In the genomic region with DNA sequence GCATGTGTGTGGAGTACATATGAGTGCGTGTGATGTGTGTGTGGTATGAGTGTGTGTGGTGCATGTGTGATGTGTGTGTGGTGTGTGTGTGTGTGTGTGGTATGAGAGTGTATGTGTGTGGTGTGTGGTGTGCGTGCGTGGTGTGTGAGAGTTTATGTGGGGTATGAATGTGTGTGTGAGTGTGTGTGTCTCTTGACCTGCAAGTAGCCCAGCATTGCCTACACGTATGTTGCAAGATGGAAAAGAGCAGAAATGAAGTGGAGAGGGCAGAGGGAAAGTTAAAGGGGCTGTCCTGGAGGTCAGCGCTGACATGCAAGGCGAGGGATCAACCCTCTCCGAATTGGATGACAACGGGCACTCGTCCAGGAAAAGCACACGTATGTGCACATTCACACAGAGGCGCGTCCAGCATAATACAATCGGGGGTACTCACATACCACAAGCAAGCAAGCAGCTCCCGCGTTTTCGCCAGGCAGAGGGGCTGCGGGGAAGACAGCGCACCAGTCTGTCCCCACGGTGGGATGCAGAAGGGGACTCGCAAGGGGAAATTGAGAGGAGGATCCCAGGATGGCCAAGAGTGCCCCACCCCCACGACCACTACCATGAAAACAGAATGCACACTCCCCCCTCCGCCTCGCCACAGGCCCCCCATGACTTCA, we compare ENCODE assay signal across 26 cellular contexts.
"Had no signal": no experiment of that assay in that cellular context is flagged by ENCODE, and none has a peak within 500 bp of the region (broad histone marks: within the 10 kb centered on the region; RNA-seq: fewer than 3 reads in every experiment).

No MANE protein-coding gene starts in this region.

- H3K27ac ChIP-seq: brain microvascular endothelial cell, cardiac muscle cell, Peyer's patch, RWPE1, SJCRH30 had no signal

- H3K4me3 ChIP-seq: cardiac muscle cell, Peyer's patch, SJCRH30 had no signal

- H3K36me3 Mint-ChIP-seq: activated CD4-positive, alpha-beta memory T cell treated with anti-CD3 and anti-CD28 coated beads for 36 hours; activated naive CD8-positive, alpha-beta T cell had no signal

- H3K9me3 Mint-ChIP-seq: activated B cell treated with CpG ODN at 0.5 μM for 24 hours; activated CD4-positive, alpha-beta memory T cell treated with anti-CD3 and anti-CD28 coated beads for 36 hours; activated CD4-positive, alpha-beta T cell treated with anti-CD3 and anti-CD28 coated beads, Interleukin-2, amount 10 ng/mL, durations not matched to agents 7 days and 5 days; activated naive CD4-positive, alpha-beta T cell treated with anti-CD3 and anti-CD28 coated beads for 36 hours; activated T-helper 17 cell treated with anti-CD3 and anti-CD28 coated beads, Interleukin-2, amount 50 U/mL, for 72 hours; T-helper 1 cell treated with Interleukin-12 subunit alpha and Interleukin-12 subunit beta and Interleukin-4 antibody, amounts not matched to agents 30 μg/mL and 1 μg/mL, for 36 hours had no signal

- ATAC-seq: activated T-helper 17 cell treated with anti-CD3 and anti-CD28 coated beads, Interleukin-2, amount 50 U/mL, for 72 hours; SK-N-SH treated with all-trans-retinoic acid at 6 μM for 48 hours had no signal

- H3K27ac Mint-ChIP-seq: activated B cell treated with CpG ODN at 0.5 μM for 24 hours; activated CD4-positive, alpha-beta memory T cell treated with anti-CD3 and anti-CD28 coated beads for 36 hours; activated CD4-positive, alpha-beta T cell treated with anti-CD3 and anti-CD28 coated beads, Interleukin-2, amount 10 ng/mL, durations not matched to agents 7 days and 5 days; activated naive CD4-positive, alpha-beta T cell treated with anti-CD3 and anti-CD28 coated beads for 36 hours; activated naive CD8-positive, alpha-beta T cell; activated T-helper 17 cell treated with anti-CD3 and anti-CD28 coated beads, Interleukin-2, amount 50 U/mL, for 72 hours; T-helper 1 cell treated with Interleukin-12 subunit alpha and Interleukin-12 subunit beta and Interleukin-4 antibody, amounts not matched to agents 30 μg/mL and 1 μg/mL, for 36 hours had no signal

- H3K4me3 Mint-ChIP-seq: activated B cell treated with CpG ODN at 0.5 μM for 24 hours; activated CD4-positive, alpha-beta memory T cell treated with anti-CD3 and anti-CD28 coated beads for 36 hours; activated CD4-positive, alpha-beta T cell treated with anti-CD3 and anti-CD28 coated beads, Interleukin-2, amount 10 ng/mL, durations not matched to agents 7 days and 5 days; activated naive CD4-positive, alpha-beta T cell treated with anti-CD3 and anti-CD28 coated beads for 36 hours; activated naive CD8-positive, alpha-beta T cell; activated T-helper 17 cell treated with anti-CD3 and anti-CD28 coated beads, Interleukin-2, amount 50 U/mL, for 72 hours; T-helper 1 cell treated with Interleukin-12 subunit alpha and Interleukin-12 subunit beta and Interleukin-4 antibody, amounts not matched to agents 30 μg/mL and 1 μg/mL, for 36 hours had no signal

- H3K36me3 ChIP-seq: brain microvascular endothelial cell, cardiac muscle cell, Peyer's patch, SJCRH30 had no signal

- H3K4me1 Mint-ChIP-seq: activated B cell treated with CpG ODN at 0.5 μM for 24 hours; activated CD4-positive, alpha-beta T cell treated with anti-CD3 and anti-CD28 coated beads, Interleukin-2, amount 10 ng/mL, durations not matched to agents 7 days and 5 days; activated T-helper 17 cell treated with anti-CD3 and anti-CD28 coated beads, Interleukin-2, amount 50 U/mL, for 72 hours had no signal

- H3K27me3 Mint-ChIP-seq: activated B cell treated with CpG ODN at 0.5 μM for 24 hours; activated CD4-positive, alpha-beta memory T cell treated with anti-CD3 and anti-CD28 coated beads for 36 hours; activated CD4-positive, alpha-beta T cell treated with anti-CD3 and anti-CD28 coated beads, Interleukin-2, amount 10 ng/mL, durations not matched to agents 7 days and 5 days; activated T-helper 17 cell treated with anti-CD3 and anti-CD28 coated beads, Interleukin-2, amount 50 U/mL, for 72 hours had no signal

- H3K4me1 ChIP-seq: Peyer's patch had no signal

- H3K9me3 ChIP-seq: Peyer's patch, SJCRH30 had no signal

- H3K27me3 ChIP-seq: brain microvascular endothelial cell, cardiac muscle cell, Peyer's patch, SJCRH30 had no signal

- DNase-seq: activated B cell treated with CpG ODN at 0.5 μM for 24 hours; activated CD4-positive, alpha-beta memory T cell treated with anti-CD3 and anti-CD28 coated beads for 36 hours; activated CD4-positive, alpha-beta T cell treated with anti-CD3 and anti-CD28 coated beads, Interleukin-2, amount 10 ng/mL, durations not matched to agents 7 days and 5 days; activated gamma-delta T cell; activated naive CD4-positive, alpha-beta T cell treated with anti-CD3 and anti-CD28 coated beads for 36 hours; activated T-cell treated with anti-CD3 and anti-CD28 coated beads for 4 hours; activated T-cell treated with anti-CD3 and anti-CD28 coated beads, Interleukin-2, amount 50 U/mL, for 48 hours; brain microvascular endothelial cell; Karpas-422; MM.1S; NCI-H1105 treated with DMSO at 0.1 percent for 48 hours; NCI-H1436 treated with DMSO at 0.1 percent for 48 hours; NCI-H187 treated with DMSO at 0.1 percent for 48 hours; NCI-H2081 treated with DMSO at 0.1 percent for 48 hours; NCI-H446; NCI-H524; Right ventricle myocardium superior; SJCRH30; SW 1271 had no signal
